In genomic region chrX:149494844-149495565, GRCh38 we compare ENCODE assay signal across 23 cellular contexts. TPM values are rescaled to one million over a fixed set of nuclear protein-coding genes. Genes with fewer than 3 reads are reported as not detected.
DNase-seq lines count a peak whose midpoint lies in the region; ATAC-seq, FAIRE-seq and TF ChIP-seq lines count a peak whose summit lies in the region.
"Had no signal": no experiment of that assay in that cellular context is flagged by ENCODE, and none has a peak within 500 bp of the region (broad histone marks: within the 10 kb centered on the region; RNA-seq: fewer than 3 reads in every experiment).

No MANE protein-coding gene starts in this region.

- peaks cover 0 to 2% of the 10 kb centered on the region in 2 experiments; a peak in 1 of 5 replicates for H3K36me3 ChIP-seq in HepG2 (replicated peaks in 1 of 2; ENCODE audit: control insufficient read depth in 1 of 2, insufficient read depth in 2 of 2, low read length in 2 of 2)
- peaks cover 0 to 21% (median 0%) of the 10 kb centered on the region in 4 donors for H3K36me3 ChIP-seq in right lobe of liver
- H3K36me3 ChIP-seq in hepatocyte (replicated peaks; ENCODE audit: insufficient read depth, low read depth): no peaks in the 10 kb centered on the region

- H3K9me3 ChIP-seq in HepG2 (ENCODE audit: low read length) (no peaks in the 10 kb centered on the region), right lobe of liver (no peaks in the 10 kb centered on the region), T-helper 17 cell (ENCODE audit: control insufficient read depth, low read length, poor library complexity, severe bottlenecking) (no peaks in the 10 kb centered on the region), hepatocyte (ENCODE audit: low read depth) (no peaks in the 10 kb centered on the region)
- H3K9me3 ChIP-seq: heart right ventricle, stomach had no signal

- in situ Hi-C loops in HepG2 (cut with HindIII; ENCODE audit: extremely low pct_ligation_motif_present, low pct_unique_long_range_greater_than_20kb): no loop called here

- H3K27ac Mint-ChIP-seq in T-helper 17 cell (no peak overlapping the region), nephron progenitor cell (no peak overlapping the region)
- H3K27ac Mint-ChIP-seq: activated T-helper 17 cell treated with anti-CD3 and anti-CD28 coated beads, Interleukin-2, amount 50 U/mL, for 72 hours; T-helper 2 cell treated with Interferon-gamma antibody and Interleukin-4, amounts not matched to agents 5 μg/mL and 100 μg/mL, for 36 hours had no signal

- 40% methylated on average over 2 of the region's 4 CpGs for WGBS in HepG2 (ENCODE audit: low lambda C conversion rate)
- WGBS in right lobe of liver (ENCODE audit: insufficient coverage, low coverage, low lambda C conversion rate, missing lambda C conversion rate): 53% methylated on average over 3 of the region's 4 CpGs
- WGBS in hepatocyte (ENCODE audit: low lambda C conversion rate, missing lambda C conversion rate): 68% methylated on average over 4 of the region's 4 CpGs

- BruUV-seq in HepG2 (replicated peaks; lab: Mats Ljungman, UMichigan): no TSS peak

- TF ChIP-seq RAD21 in HepG2 (CRISPR knock-in tag; IDR thresholded peaks at IDR 0.05): no peak

- ATAC-seq in HepG2 (peak; percentile 25; the same call in 1 of the 3 replicates), right lobe of liver (no peak), T-helper 17 cell (no peak), HG03097 (IDR thresholded peaks at IDR 0.05; ENCODE audit: low FRiP score, unreplicated experiment) (no peak)
- ATAC-seq: activated T-helper 17 cell treated with anti-CD3 and anti-CD28 coated beads, Interleukin-2, amount 50 U/mL, for 72 hours had no signal

- intact Hi-C loops in HepG2 (cut with micrococcal nuclease; ENCODE audit: unreplicated experiment) (no loop called here), right lobe of liver (cut with DNase I) (no loop called here)

- H3K4me3 Mint-ChIP-seq in T-helper 17 cell (peak overlapping the region; percentile 49), nephron progenitor cell (no peak overlapping the region)
- H3K4me3 Mint-ChIP-seq: activated T-helper 17 cell treated with anti-CD3 and anti-CD28 coated beads, Interleukin-2, amount 50 U/mL, for 72 hours; T-helper 2 cell treated with Interferon-gamma antibody and Interleukin-4, amounts not matched to agents 5 μg/mL and 100 μg/mL, for 36 hours had no signal

- no peak overlapping the region for H3K4me3 ChIP-seq in HepG2 (replicated peaks in 1 of 3; ENCODE audit: insufficient read depth in 1 of 3, low read depth in 2 of 3, low read length in 3 of 3)
- H3K4me3 ChIP-seq in right lobe of liver: no peak overlapping the region
- no peak overlapping the region for H3K4me3 ChIP-seq in hepatocyte
- H3K4me3 ChIP-seq: heart right ventricle, stomach had no signal

- H3K27me3 ChIP-seq in HepG2 (ENCODE audit: control insufficient read depth in 1 of 2, insufficient read depth in 2 of 2, low read length in 2 of 2) (no peaks in the 10 kb centered on the region), right lobe of liver (no peaks in the 10 kb centered on the region), hepatocyte (no peaks in the 10 kb centered on the region)
- H3K27me3 ChIP-seq: heart right ventricle, stomach had no signal

- TF ChIP-seq CTCF in HepG2 (CRISPR knock-in tag; IDR thresholded peaks at IDR 0.05) (no peak), right lobe of liver (IDR thresholded peaks at IDR 0.05) (no peak), hepatocyte (IDR thresholded peaks at IDR 0.05; ENCODE audit: poor library complexity) (no peak), nephron progenitor cell (IDR thresholded peaks at IDR 0.05) (no peak)

- H3K36me3 Mint-ChIP-seq in T-helper 17 cell (ENCODE audit: low read depth): peaks cover 5% of the 10 kb centered on the region
- peaks cover 37% of the 10 kb centered on the region for H3K36me3 Mint-ChIP-seq in nephron progenitor cell (ENCODE audit: low read depth)

- no peak for TF ChIP-seq POLR2A in HepG2 (IDR thresholded peaks at IDR 0.05; ENCODE audit: insufficient read depth in 1 of 2, low read depth in 2 of 2, low read length in 2 of 2)
- TF ChIP-seq POLR2A in right lobe of liver (IDR thresholded peaks at IDR 0.05): no peak

- H3K79me2 ChIP-seq in HepG2 (ENCODE audit: insufficient read depth, low read length) (no peaks in the 10 kb centered on the region), hepatocyte (no peaks in the 10 kb centered on the region)

- peak; percentile 34 for FAIRE-seq in HepG2 (lab: Jason Lieb, UNC)
- FAIRE-seq: H54, kidney had no signal

- no peak overlapping the region for H3K27ac ChIP-seq in HepG2 (ENCODE audit: extremely low read length, insufficient read depth, low read length)
- H3K27ac ChIP-seq in right lobe of liver: no peak overlapping the region
- H3K27ac ChIP-seq in hepatocyte: peak overlapping the region; percentile 67
- H3K27ac ChIP-seq: HL-60 had no signal

- no peaks in the 10 kb centered on the region for H4K20me1 ChIP-seq in HepG2 (ENCODE audit: insufficient read depth, low read length)
- no peaks in the 10 kb centered on the region for H4K20me1 ChIP-seq in hepatocyte (ENCODE audit: insufficient read depth, poor library complexity, severe bottlenecking)

- TF ChIP-seq EP300 in HepG2 (IDR thresholded peaks at IDR 0.05; ENCODE audit: low read depth in 2 of 2, low read length in 2 of 2) (no peak), HepG2 (CRISPR knock-in tag; IDR thresholded peaks at IDR 0.05; ENCODE audit: borderline replicate concordance) (no peak)

- no peak overlapping the region for H3K9ac ChIP-seq in HepG2 (ENCODE audit: insufficient read depth, low read depth, low read length)

- CTCF ChIA-PET in HepG2 (lab: Yijun Ruan, JAX; ENCODE audit: low intra/inter-chr PET ratio, low total read pairs): no interaction called here

- POLR2A ChIA-PET in HepG2 (lab: Yijun Ruan, JAX): interaction anchor here (0.7 to 1.6 kb wide), 3 partner anchors 10 to 1782 kb away, joined by 3 to 4 read pairs (median 3); partner anchors contain the start of genes EOLA1 and IDS

- peaks cover 15% of the 10 kb centered on the region for H3K4me1 Mint-ChIP-seq in T-helper 17 cell
- H3K4me1 Mint-ChIP-seq in nephron progenitor cell: no peaks in the 10 kb centered on the region

- H3K9me3 Mint-ChIP-seq in nephron progenitor cell: peaks cover 27% of the 10 kb centered on the region
- H3K9me3 Mint-ChIP-seq: activated T-helper 17 cell treated with anti-CD3 and anti-CD28 coated beads, Interleukin-2, amount 50 U/mL, for 72 hours; T-helper 2 cell treated with Interferon-gamma antibody and Interleukin-4, amounts not matched to agents 5 μg/mL and 100 μg/mL, for 36 hours had no signal

- no peaks in the 10 kb centered on the region for H3K9me2 ChIP-seq in hepatocyte (replicated peaks; ENCODE audit: insufficient read depth)

- no peaks in the 10 kb centered on the region for H3K27me3 Mint-ChIP-seq in T-helper 17 cell
- H3K27me3 Mint-ChIP-seq in nephron progenitor cell (ENCODE audit: low read depth, poor library complexity): peaks cover 3% of the 10 kb centered on the region
- H3K27me3 Mint-ChIP-seq: activated T-helper 17 cell treated with anti-CD3 and anti-CD28 coated beads, Interleukin-2, amount 50 U/mL, for 72 hours had no signal

- DNase-seq in HepG2 (ENCODE audit: low spot score): peak; percentile 36
- no peak for DNase-seq in right lobe of liver
- DNase-seq in T-helper 17 cell: no peak
- DNase-seq in hepatocyte (ENCODE audit: low spot score): no peak
- no peak for DNase-seq in activated gamma-delta T cell treated with Interleukin-2 at 50 U/mL for 16 hours
- DNase-seq in iPS-NIHi7 (ENCODE audit: extremely low spot score): no peak
- no peak for DNase-seq in nephron progenitor cell
- DNase-seq: COR-L47, heart right ventricle, kidney, NCI-H2029, NCI-H510A, retina, stomach had no signal

- no peak overlapping the region for H3K4me2 ChIP-seq in HepG2 (ENCODE audit: low read depth, low read length)
- no peak overlapping the region for H3K4me2 ChIP-seq in hepatocyte

- H2AFZ ChIP-seq in HepG2 (ENCODE audit: low read length) (no peak overlapping the region), hepatocyte (no peak overlapping the region)

- H3K4me1 ChIP-seq in HepG2 (ENCODE audit: insufficient read depth, low read length): peaks cover 48% of the 10 kb centered on the region
- peaks cover 0 to 20% (median 0%) of the 10 kb centered on the region in 4 donors for H3K4me1 ChIP-seq in right lobe of liver
- no peaks in the 10 kb centered on the region for H3K4me1 ChIP-seq in hepatocyte (ENCODE audit: insufficient read depth)

RNA-seq across cellular contexts. Expression of gene IDS, which starts 10.1 kb away (rescaled TPM):
- total RNA-seq in HepG2 (2016; rRNA removed; fragmentation: Illumina TruSeq; extraction: Trizol) (2.2 and 3.4 TPM in 2 replicates), right lobe of liver (10 to 100 TPM; 12.7 to 27.3 (median 20.0) TPM), T-helper 17 cell (100 to 1,000 TPM; 346 to 507 TPM), hepatocyte (25.4 and 30.6 TPM in 2 replicates)
- 5.6 and 5.8 TPM in 2 replicates for total RNA-seq in HepG2 (2016; cell fraction: cytosol; rRNA removed; fragmentation: Illumina TruSeq; extraction: Trizol; ENCODE audit: low read depth)
- total RNA-seq in HepG2 (2016; cell fraction: insoluble cytoplasmic fraction; rRNA removed; fragmentation: Illumina TruSeq; extraction: Trizol): 2.3 and 2.7 TPM in 2 replicates
- 9.5 and 10.0 TPM in 2 replicates for total RNA-seq in HepG2 (2016; cell fraction: membrane; rRNA removed; fragmentation: Illumina TruSeq; extraction: Trizol)
- total RNA-seq in HepG2 (2016; cell fraction: nucleus; rRNA removed; fragmentation: Illumina TruSeq; extraction: Trizol): 2.6 TPM in 2 replicates
- polyA plus RNA-seq in HepG2 (2011; rRNA removed) (11.9 and 13.6 TPM in 2 replicates), hepatocyte (33.7 and 42.7 TPM in 2 replicates)
- 8.0 and 12.1 TPM in 2 replicates for polyA plus RNA-seq in HepG2 (2011; cell fraction: cytosol; rRNA removed)
- 8.6 and 12.4 TPM in 2 replicates for polyA plus RNA-seq in HepG2 (2011; cell fraction: nucleus; rRNA removed)
- polyA plus RNA-seq in HepG2 (2012): 6.3 and 8.7 TPM in 2 replicates
- polyA plus RNA-seq in HepG2 (2016; cell fraction: cytosol; fragmentation: Illumina TruSeq; extraction: Trizol; ENCODE audit: low read depth): 9.2 and 10.7 TPM in 2 replicates
- 3.4 and 3.8 TPM in 2 replicates for polyA plus RNA-seq in HepG2 (2016; cell fraction: insoluble cytoplasmic fraction; fragmentation: Illumina TruSeq; extraction: Trizol; ENCODE audit: low read depth)
- polyA plus RNA-seq in HepG2 (2016; cell fraction: membrane; fragmentation: Illumina TruSeq; extraction: Trizol; ENCODE audit: low read depth): 11.7 and 11.9 TPM in 2 replicates
- 2.3 and 2.6 TPM in 2 replicates for polyA plus RNA-seq in HepG2 (2016; cell fraction: nucleus; fragmentation: Illumina TruSeq; extraction: Trizol; ENCODE audit: insufficient read depth, low read depth)
- polyA minus RNA-seq in HepG2 (2011; rRNA and poly(A)+ RNA removed; ENCODE audit: low replicate concordance): 14.2 and 23.0 TPM in 2 replicates
- 6.9 and 10.3 TPM in 2 replicates for polyA minus RNA-seq in HepG2 (2011; cell fraction: cytosol; rRNA and poly(A)+ RNA removed)
- 6.2 and 9.2 TPM in 2 replicates for polyA minus RNA-seq in HepG2 (2011; cell fraction: nucleus; rRNA and poly(A)+ RNA removed)

RNA-seq across cellular contexts. Expression of gene EOLA1, which starts 45.8 kb away (rescaled TPM):
- total RNA-seq in HepG2 (2016; rRNA removed; fragmentation: Illumina TruSeq; extraction: Trizol) (8.9 and 9.6 TPM in 2 replicates), right lobe of liver (10 to 100 TPM in 4 of 6 experiments, 1 to 10 TPM in 2; 5.2 to 13.3 (median 11.7) TPM), T-helper 17 cell (10 to 100 TPM; 66.3 to 72.5 TPM), hepatocyte (13.4 and 19.6 TPM in 2 replicates)
- total RNA-seq in HepG2 (2016; cell fraction: cytosol; rRNA removed; fragmentation: Illumina TruSeq; extraction: Trizol; ENCODE audit: low read depth): 3.6 and 5.2 TPM in 2 replicates
- 8.9 and 10.7 TPM in 2 replicates for total RNA-seq in HepG2 (2016; cell fraction: insoluble cytoplasmic fraction; rRNA removed; fragmentation: Illumina TruSeq; extraction: Trizol)
- total RNA-seq in HepG2 (2016; cell fraction: membrane; rRNA removed; fragmentation: Illumina TruSeq; extraction: Trizol): 5.9 and 7.1 TPM in 2 replicates
- total RNA-seq in HepG2 (2016; cell fraction: nucleus; rRNA removed; fragmentation: Illumina TruSeq; extraction: Trizol): 4.8 and 7.2 TPM in 2 replicates
- polyA plus RNA-seq in HepG2 (2011; rRNA removed) (6.5 and 7.8 TPM in 2 replicates), hepatocyte (9.1 and 14.6 TPM in 2 replicates)
- 6.9 and 7.2 TPM in 2 replicates for polyA plus RNA-seq in HepG2 (2011; cell fraction: cytosol; rRNA removed)
- 8.6 and 9.2 TPM in 2 replicates for polyA plus RNA-seq in HepG2 (2011; cell fraction: nucleus; rRNA removed)
- polyA plus RNA-seq in HepG2 (2012): 7.2 and 9.2 TPM in 2 replicates
- polyA plus RNA-seq in HepG2 (2016; cell fraction: cytosol; fragmentation: Illumina TruSeq; extraction: Trizol; ENCODE audit: low read depth): 3.2 and 3.3 TPM in 2 replicates
- 10.4 and 11.2 TPM in 2 replicates for polyA plus RNA-seq in HepG2 (2016; cell fraction: insoluble cytoplasmic fraction; fragmentation: Illumina TruSeq; extraction: Trizol; ENCODE audit: low read depth)
- polyA plus RNA-seq in HepG2 (2016; cell fraction: membrane; fragmentation: Illumina TruSeq; extraction: Trizol; ENCODE audit: low read depth): 4.5 and 5.7 TPM in 2 replicates
- 9.0 and 9.1 TPM in 2 replicates for polyA plus RNA-seq in HepG2 (2016; cell fraction: nucleus; fragmentation: Illumina TruSeq; extraction: Trizol; ENCODE audit: insufficient read depth, low read depth)
- 8.5 and 13.4 TPM in 2 replicates for polyA minus RNA-seq in HepG2 (2011; rRNA and poly(A)+ RNA removed; ENCODE audit: low replicate concordance)
- polyA minus RNA-seq in HepG2 (2011; cell fraction: cytosol; rRNA and poly(A)+ RNA removed): 3.7 and 4.0 TPM in 2 replicates
- polyA minus RNA-seq in HepG2 (2011; cell fraction: nucleus; rRNA and poly(A)+ RNA removed): 6.4 and 8.7 TPM in 2 replicates

RNA-seq across cellular contexts. Expression of gene HSFX3, which starts 54.7 kb away (rescaled TPM):
- total RNA-seq in HepG2 (2016; rRNA removed; fragmentation: Illumina TruSeq; extraction: Trizol) (not detected in 2 replicates), right lobe of liver (not detected), T-helper 17 cell (not detected), hepatocyte (not detected in 2 replicates)
- not detected in 2 replicates for total RNA-seq in HepG2 (2016; cell fraction: cytosol; rRNA removed; fragmentation: Illumina TruSeq; extraction: Trizol; ENCODE audit: low read depth)
- not detected in 2 replicates for total RNA-seq in HepG2 (2016; cell fraction: insoluble cytoplasmic fraction; rRNA removed; fragmentation: Illumina TruSeq; extraction: Trizol)
- not detected in 2 replicates for total RNA-seq in HepG2 (2016; cell fraction: membrane; rRNA removed; fragmentation: Illumina TruSeq; extraction: Trizol)
- not detected in 2 replicates for total RNA-seq in HepG2 (2016; cell fraction: nucleus; rRNA removed; fragmentation: Illumina TruSeq; extraction: Trizol)
- polyA plus RNA-seq in HepG2 (2011; rRNA removed) (not detected in 2 replicates), hepatocyte (not detected in 2 replicates)
- not detected in 2 replicates for polyA plus RNA-seq in HepG2 (2011; cell fraction: cytosol; rRNA removed)
- not detected in 2 replicates for polyA plus RNA-seq in HepG2 (2011; cell fraction: nucleus; rRNA removed)
- not detected in 2 replicates for polyA plus RNA-seq in HepG2 (2012)
- not detected in 2 replicates for polyA plus RNA-seq in HepG2 (2016; cell fraction: cytosol; fragmentation: Illumina TruSeq; extraction: Trizol; ENCODE audit: low read depth)
- not detected in 2 replicates for polyA plus RNA-seq in HepG2 (2016; cell fraction: insoluble cytoplasmic fraction; fragmentation: Illumina TruSeq; extraction: Trizol; ENCODE audit: low read depth)
- not detected in 2 replicates for polyA plus RNA-seq in HepG2 (2016; cell fraction: membrane; fragmentation: Illumina TruSeq; extraction: Trizol; ENCODE audit: low read depth)
- not detected in 2 replicates for polyA plus RNA-seq in HepG2 (2016; cell fraction: nucleus; fragmentation: Illumina TruSeq; extraction: Trizol; ENCODE audit: insufficient read depth, low read depth)
- not detected in 2 replicates for polyA minus RNA-seq in HepG2 (2011; rRNA and poly(A)+ RNA removed; ENCODE audit: low replicate concordance)
- not detected in 2 replicates for polyA minus RNA-seq in HepG2 (2011; cell fraction: cytosol; rRNA and poly(A)+ RNA removed)
- polyA minus RNA-seq in HepG2 (2011; cell fraction: nucleus; rRNA and poly(A)+ RNA removed): not detected in 2 replicates
- total RNA-seq: activated CD8-positive, alpha-beta memory T cell treated with anti-CD3 and anti-CD28 coated beads for 36 hours; activated T-helper 17 cell treated with anti-CD3 and anti-CD28 coated beads, Interleukin-2, amount 50 U/mL, for 72 hours; kidney; mononuclear cell; SK-MEL-5; ureter had no signal
- polyA plus RNA-seq: stomach had no signal

Comparison
In these comparisons a context has a peak if more than half of its experiments do, and no peak if none do; other contexts are left out.
1. RNA of gene IDS, which starts 10.1 kb away (total RNA-seq): 346 to 507 TPM in T-helper 17 cell; 25.4 to 30.6 TPM in hepatocyte, 12.7 to 27.3 TPM in right lobe of liver and 2.2 to 10.0 TPM in HepG2; every median in the first group is over 10 times any median in the second.